ENCODE assay signal across 1 cellular context in genomic region chr10:73495226-73495883, GRCh38.
TF ChIP-seq lines count a peak whose summit lies in the region.

No MANE protein-coding gene starts in this region.

TF ChIP-seq in K562, 482 proteins besides CTCF, POLR2A, EP300 and RAD21 (continued from another document and continues in another):
- TF ChIP-seq THRB (CRISPR knock-in tag; conservative IDR thresholded peaks at IDR 0.05) (no peak), DEAF1 (CRISPR knock-in tag; IDR thresholded peaks at IDR 0.05) (no peak), STAG1 (CRISPR knock-in tag; IDR thresholded peaks at IDR 0.05; ENCODE audit: borderline replicate concordance) (no peak), KDM5B (IDR thresholded peaks at IDR 0.05; ENCODE audit: insufficient replicate concordance, low read depth, low read length) (peak; percentile 82), RBM34 (IDR thresholded peaks at IDR 0.05; ENCODE audit: borderline replicate concordance, insufficient read depth, low read length) (no peak), ZNF589 (CRISPR knock-in tag; IDR thresholded peaks at IDR 0.05; ENCODE audit: low read depth) (peak; percentile 64; the same call in 1 of the 2 replicates), ZKSCAN8 (CRISPR knock-in tag; IDR thresholded peaks at IDR 0.05) (no peak), KAT8 (IDR thresholded peaks at IDR 0.05; ENCODE audit: low read depth) (no peak), GABPB1 (CRISPR knock-in tag; IDR thresholded peaks at IDR 0.05) (peak; percentile 78), PHB (CRISPR knock-in tag; IDR thresholded peaks at IDR 0.05) (peak; percentile 80; the same call in 1 of the 2 replicates), NFE2L1 (tag; IDR thresholded peaks at IDR 0.05; ENCODE audit: borderline replicate concordance, low read depth) (no peak), HNRNPK (IDR thresholded peaks at IDR 0.05; ENCODE audit: low read depth, low read length, poor library complexity, severe bottlenecking) (no peak), ETV5 (CRISPR knock-in tag; IDR thresholded peaks at IDR 0.05; ENCODE audit: low read depth) (peak; percentile 66), HMGXB4 (CRISPR knock-in tag; IDR thresholded peaks at IDR 0.05) (no peak; the same call in 1 of the 2 replicates), HNRNPH1 (optimal IDR thresholded peaks at IDR 0.05; ENCODE audit: low read depth, low read length) (no peak), ETV1 (tag; conservative IDR thresholded peaks at IDR 0.05; ENCODE audit: low read depth) (peak; percentile 65), MLX (CRISPR knock-in tag; conservative IDR thresholded peaks at IDR 0.05) (no peak), NCOA4 (IDR thresholded peaks at IDR 0.05; ENCODE audit: partially characterized antibody) (no peak), MYC (IDR thresholded peaks at IDR 0.05; ENCODE audit: low read depth, low read length) (peak; percentile 31; the same call in 1 of the 2 replicates), MYC (CRISPR knock-in tag; IDR thresholded peaks at IDR 0.05; ENCODE audit: borderline replicate concordance, low read depth) (peak; percentile 89; the same call in 1 of the 2 replicates), U2AF1 (optimal IDR thresholded peaks at IDR 0.05; ENCODE audit: low read depth, low read length) (no peak), ZNF830 (CRISPR knock-in tag; IDR thresholded peaks at IDR 0.05) (peak; percentile 60; the same call in 1 of the 2 replicates), XRCC4 (IDR thresholded peaks at IDR 0.05; ENCODE audit: extremely low read depth, insufficient read depth, insufficient read length) (no peak), HEY1 (CRISPR knock-in tag; IDR thresholded peaks at IDR 0.05; ENCODE audit: borderline replicate concordance) (no peak), ARID3B (CRISPR knock-in tag; IDR thresholded peaks at IDR 0.05; ENCODE audit: borderline replicate concordance) (no peak), HDAC8 (tag; IDR thresholded peaks at IDR 0.05) (no peak), ZNF444 (CRISPR knock-in tag; IDR thresholded peaks at IDR 0.05) (no peak), ILK (tag; IDR thresholded peaks at IDR 0.05; ENCODE audit: borderline replicate concordance, low read depth) (no peak), KLF1 (tag; IDR thresholded peaks at IDR 0.05) (peak; percentile 92), ETS2 (tag; IDR thresholded peaks at IDR 0.05; ENCODE audit: borderline replicate concordance, poor library complexity, severe bottlenecking) (no peak), PRDM10 (IDR thresholded peaks at IDR 0.05; ENCODE audit: partially characterized antibody) (peak; percentile 72), HMBOX1 (IDR thresholded peaks at IDR 0.05) (peak; percentile 30; the same call in 1 of the 2 replicates), VEZF1 (CRISPR knock-in tag; IDR thresholded peaks at IDR 0.05) (peak; percentile 97), AFF4 (CRISPR knock-in tag; IDR thresholded peaks at IDR 0.05) (no peak; the same call in none of the 2 replicates), LCOR (CRISPR knock-in tag; IDR thresholded peaks at IDR 0.05) (peak; percentile 95), TGIF2 (CRISPR knock-in tag; IDR thresholded peaks at IDR 0.05) (peak; percentile 93)
